7 cellular contexts compared by ENCODE assay signal in the genomic region with DNA sequence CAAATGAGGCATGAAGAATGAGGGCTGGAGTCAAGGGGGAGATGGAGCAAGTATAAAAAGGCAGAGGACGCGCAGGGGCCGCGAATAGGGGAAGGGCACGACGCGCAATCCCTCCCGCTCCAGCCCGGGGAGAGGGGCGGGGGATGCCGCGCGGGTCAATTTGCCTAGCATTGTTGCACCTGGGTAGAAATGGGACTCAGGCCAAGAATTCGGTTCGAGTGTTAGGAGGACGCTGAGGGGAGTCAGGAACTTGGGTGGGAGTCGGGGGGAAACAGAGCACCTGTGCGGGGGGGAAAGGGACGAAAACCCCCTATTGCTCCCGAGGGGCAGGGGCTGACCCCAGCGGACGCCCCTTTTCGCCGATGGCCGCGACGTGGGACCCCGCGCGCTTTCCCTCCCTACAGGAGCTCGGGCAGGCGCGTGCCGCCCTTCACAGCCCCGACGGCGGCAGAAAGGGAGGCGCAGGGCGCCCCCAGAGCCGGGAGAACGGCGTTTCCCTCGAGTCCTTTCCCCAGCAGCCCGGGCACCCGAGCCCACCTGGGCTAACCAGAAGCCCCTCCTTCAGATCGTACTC. TPM values are rescaled to one million over a fixed set of nuclear protein-coding genes. Genes with fewer than 3 reads are reported as not detected.
DNase-seq lines count a peak whose midpoint lies in the region; ATAC-seq and TF ChIP-seq lines count a peak whose summit lies in the region.

No MANE protein-coding gene starts in this region.

- peak overlapping the region; percentile 75 to 85 for H3K27ac ChIP-seq in prostate gland

- TF ChIP-seq POLR2A in prostate gland (IDR thresholded peaks at IDR 0.05) = no peak

- H3K4me1 ChIP-seq in prostate gland (replicated peaks) = no peaks in the 10 kb centered on the region

- ATAC-seq in GM18867 (IDR thresholded peaks at IDR 0.05; ENCODE audit: unreplicated experiment) = peak; percentile 12
- peak; percentile 13 for ATAC-seq in HG02973 (IDR thresholded peaks at IDR 0.05; ENCODE audit: unreplicated experiment)
- ATAC-seq in left cardiac atrium = peak; percentile 7 to 25

- under 1% methylated on average over 46 of the region's 46 CpGs for WGBS in prostate gland

- H3K36me3 ChIP-seq in prostate gland = no peaks in the 10 kb centered on the region

- peaks cover 2% of the 10 kb centered on the region for H3K36me3 Mint-ChIP-seq in activated naive CD4-positive, alpha-beta T cell treated with anti-CD3 and anti-CD28 coated beads, Interleukin-2, amount 50 U/mL, for 24 hours

- no peaks in the 10 kb centered on the region for H3K27me3 ChIP-seq in prostate gland (replicated peaks; ENCODE audit: insufficient read depth)

- H3K9me3 ChIP-seq in prostate gland = no peaks in the 10 kb centered on the region

- no peak for TF ChIP-seq CTCF in prostate gland (IDR thresholded peaks at IDR 0.05)

- H3K4me3 Mint-ChIP-seq in activated naive CD4-positive, alpha-beta T cell treated with anti-CD3 and anti-CD28 coated beads, Interleukin-2, amount 50 U/mL, for 24 hours = peak overlapping the region; percentile 96

- no peaks in the 10 kb centered on the region for H3K9me3 Mint-ChIP-seq in activated naive CD4-positive, alpha-beta T cell treated with anti-CD3 and anti-CD28 coated beads, Interleukin-2, amount 50 U/mL, for 24 hours

- intact Hi-C loops in left cardiac atrium (cut with DNase I) (loop anchor here (2.0 to 10.0 kb wide), 2 partner anchors 48 to 50 kb away; no protein-coding TSS in a partner anchor), prostate gland (cut with DNase I) (loop anchor here (10.0 kb wide), 1 partner anchor 108 kb away; the partner anchor contains the start of gene ZNF638)

- DNase-seq in NCI-H748 (lab: John Stamatoyannopoulos, UW; ENCODE audit: unreplicated experiment) = peak; percentile 77
- DNase-seq in left cardiac atrium = peak; percentile 29
- DNase-seq in prostate gland (ENCODE audit: low spot score) = peak; percentile 11
- DNase-seq in A172 (ENCODE audit: low spot score) = no peak

- H3K27me3 Mint-ChIP-seq in activated naive CD4-positive, alpha-beta T cell treated with anti-CD3 and anti-CD28 coated beads, Interleukin-2, amount 50 U/mL, for 24 hours = peaks cover 4% of the 10 kb centered on the region

- H3K4me3 ChIP-seq in prostate gland = peak overlapping the region; percentile 72 to 83

- peaks cover 27% of the 10 kb centered on the region for H3K4me1 Mint-ChIP-seq in activated naive CD4-positive, alpha-beta T cell treated with anti-CD3 and anti-CD28 coated beads, Interleukin-2, amount 50 U/mL, for 24 hours

- H3K27ac Mint-ChIP-seq in activated naive CD4-positive, alpha-beta T cell treated with anti-CD3 and anti-CD28 coated beads, Interleukin-2, amount 50 U/mL, for 24 hours = peak overlapping the region; percentile 93

RNA-seq across cellular contexts. Expression of gene PAIP2B, which starts 0.4 kb away (rescaled TPM):
- total RNA-seq in left cardiac atrium = 10 to 100 TPM; 15.1 to 20.5 TPM
- 10 to 100 TPM in 1 of 2 donors, 1 to 10 TPM in 1; 5.9 to 12.8 TPM for total RNA-seq in prostate gland
- total RNA-seq in A172 (2014; rRNA removed; shearing (Covaris generic)) = 0.28 and 1.1 TPM in 2 replicates
